ENCODE assay signal across 16 cellular contexts in genomic region chr20:37265152-37265551, GRCh38. TPM values are rescaled to one million over a fixed set of nuclear protein-coding genes. Genes with fewer than 3 reads are reported as not detected.
DNase-seq lines count a peak whose midpoint lies in the region; ATAC-seq and TF ChIP-seq lines count a peak whose summit lies in the region.
"Had no signal": no experiment of that assay in that cellular context is flagged by ENCODE, and none has a peak within 500 bp of the region (broad histone marks: within the 10 kb centered on the region; RNA-seq: fewer than 3 reads in every experiment).

No MANE protein-coding gene starts in this region.

- CTCF ChIA-PET in GM10248 (lab: Yijun Ruan, JAX) = interaction anchor here (1.1 to 11.5 kb wide), 7 partner anchors 10 to 267 kb away, joined by 3 to 153 read pairs (median 4); partner anchors contain the start of genes BLCAP and MANBAL

- H3K4me3 Mint-ChIP-seq in memory B cell = no peak overlapping the region
- H3K4me3 Mint-ChIP-seq: HFFc6 had no signal

- no peak for TF ChIP-seq CTCF in GM10248 (IDR thresholded peaks at IDR 0.05; ENCODE audit: control extremely low read depth, extremely low read depth, low read depth, missing control alignments)

- no peaks in the 10 kb centered on the region for H3K36me3 Mint-ChIP-seq in memory B cell

- ATAC-seq in HG03108 (IDR thresholded peaks at IDR 0.05; ENCODE audit: unreplicated experiment) (peak; percentile 62), memory B cell (ENCODE audit: low read depth) (peak; percentile 93)

- intact Hi-C loops in cardiac septum (cut with DNase I) = no loop called here

- H3K27ac Mint-ChIP-seq in memory B cell = no peak overlapping the region
- H3K27ac Mint-ChIP-seq: HFFc6 had no signal

- POLR2A ChIA-PET in GM10248 (lab: Yijun Ruan, JAX) = no interaction called here

- H3K9me3 Mint-ChIP-seq in memory B cell = no peaks in the 10 kb centered on the region
- H3K9me3 Mint-ChIP-seq: HFFc6 had no signal

- DNase-seq in GM10248 (ENCODE audit: extremely low spot score) = peak; percentile 56
- DNase-seq in SKM-1 treated with dmso at 0.1 percent for 144 hours (lab: John Stamatoyannopoulos, UW; ENCODE audit: unreplicated experiment) = peak; percentile 98
- peak in 1 of 2 donors; percentile 43 for DNase-seq in memory B cell (ENCODE audit: low spot score in 2 of 2)
- DNase-seq in ureter (ENCODE audit: low spot score) = no peak
- DNase-seq in cardiac septum (ENCODE audit: low spot score) = no peak
- DNase-seq in kidney tubule cell (ENCODE audit: low spot score) = no peak
- DNase-seq: amygdala, dermis blood vessel endothelial cell, HFFc6, NCI-H226, SHP77 had no signal

- peaks cover 3% of the 10 kb centered on the region for H3K27me3 Mint-ChIP-seq in memory B cell

- H3K4me1 Mint-ChIP-seq in memory B cell = peaks cover 8% of the 10 kb centered on the region

RNA-seq across cellular contexts. Expression of gene GHRH, which starts 3.5 kb away (rescaled TPM):
- total RNA-seq in ureter (not detected), cardiac septum (not detected)
- total RNA-seq: dermis blood vessel endothelial cell, fibroblast of villous mesenchyme, HFFc6, MCF 10A, myocyte, temporal lobe had no signal

RNA-seq across cellular contexts. Expression of gene MANBAL, which starts 24.3 kb away (rescaled TPM):
- 73.9 TPM for total RNA-seq in ureter
- total RNA-seq in cardiac septum = 20.5 TPM

Comparison
In these comparisons a context has a peak if more than half of its experiments do, and no peak if none do; other contexts are left out.
1. DNase-seq: peak in GM10248 (single experiment) and SKM-1 treated with dmso at 0.1 percent for 144 hours (single experiment); none in ureter (single experiment), cardiac septum (single experiment) and kidney tubule cell (single experiment).